12 cellular contexts compared by ENCODE assay signal in the genomic region with DNA sequence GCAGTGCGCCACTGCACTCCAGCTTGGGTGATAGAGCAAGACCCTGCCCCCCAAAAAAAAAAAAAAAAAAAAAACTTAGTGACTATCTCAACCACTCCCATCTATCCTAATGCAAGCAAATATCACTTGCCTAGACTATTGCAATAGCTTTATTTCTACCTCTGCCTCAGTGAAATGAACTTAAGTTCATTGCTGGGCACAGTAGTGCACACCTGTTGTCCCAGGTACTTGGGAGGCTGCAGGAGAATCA. TPM values are rescaled to one million over a fixed set of nuclear protein-coding genes. Genes with fewer than 3 reads are reported as not detected.
DNase-seq lines count a peak whose midpoint lies in the region; ATAC-seq and TF ChIP-seq lines count a peak whose summit lies in the region.
"Had no signal": no experiment of that assay in that cellular context is flagged by ENCODE, and none has a peak within 500 bp of the region (broad histone marks: within the 10 kb centered on the region; RNA-seq: fewer than 3 reads in every experiment).

No MANE protein-coding gene starts in this region.

- TF ChIP-seq CTCF in H9 (conservative IDR thresholded peaks at IDR 0.05), result no peak

- no peaks in the 10 kb centered on the region for H3K27me3 ChIP-seq in CD4-positive, CD25-positive, alpha-beta regulatory T cell (ENCODE audit: control insufficient read depth, insufficient read depth, low read length)
- no peaks in the 10 kb centered on the region for H3K27me3 ChIP-seq in H9 (ENCODE audit: insufficient read depth, low read length)
- H3K27me3 ChIP-seq: gastroesophageal sphincter, spleen had no signal

- WGBS in H9 (ENCODE audit: extremely low coverage, insufficient read length, low lambda C conversion rate), result no CpG with 5 or more reads among the region's 1 CpG

- peaks cover 24% of the 10 kb centered on the region for H3K79me2 ChIP-seq in H9 (ENCODE audit: insufficient read depth, low read length)

- H3K9me3 ChIP-seq in CD4-positive, CD25-positive, alpha-beta regulatory T cell (ENCODE audit: control insufficient read depth in 2 of 2, low read length in 2 of 2), result no peaks in the 10 kb centered on the region
- no peaks in the 10 kb centered on the region for H3K9me3 ChIP-seq in H9 (ENCODE audit: control insufficient read depth, low read depth, low read length)
- H3K9me3 ChIP-seq: gastroesophageal sphincter, left ventricle myocardium inferior, spleen had no signal

- no peak for DNase-seq in CD4-positive, CD25-positive, alpha-beta regulatory T cell
- DNase-seq in H9 (no peak), NCI-H1694 (lab: John Stamatoyannopoulos, UW) (no peak)
- no peak for DNase-seq in activated naive CD8-positive, alpha-beta T cell treated with anti-CD3 and anti-CD28 coated beads, Interleukin-2, amount 50 U/mL, for 24 hours
- DNase-seq in stimulated activated CD4-positive, alpha-beta T cell treated with anti-CD3 and anti-CD28 coated beads, Interleukin-4, amount 100 ng/mL, for 1 hour, result no peak
- DNase-seq: activated CD4-positive, alpha-beta T cell treated with anti-CD3 and anti-CD28 coated beads, Interleukin-2, amount 10 ng/mL, durations not matched to agents 7 days and 5 days; GM23248; left ventricle myocardium inferior; spleen had no signal

- H3K27ac ChIP-seq in CD4-positive, CD25-positive, alpha-beta regulatory T cell (ENCODE audit: insufficient read depth, low read length, poor library complexity, severe bottlenecking), result no peak overlapping the region
- H3K27ac ChIP-seq in H9 (ENCODE audit: insufficient read length, low read depth, low read length), result no peak overlapping the region
- H3K27ac ChIP-seq: gastroesophageal sphincter, left ventricle myocardium inferior, spleen had no signal

- H2BK120ac ChIP-seq in H9 (ENCODE audit: low read depth, low read length, poor library complexity, severe bottlenecking), result no peak overlapping the region

- H4K20me1 ChIP-seq in H9 (ENCODE audit: control insufficient read depth, insufficient read depth, insufficient read length), result no peaks in the 10 kb centered on the region

- no peak overlapping the region for H4K91ac ChIP-seq in H9 (ENCODE audit: insufficient read length, low read depth, low read length)

- peaks cover 39 to 80% (median 55%) of the 10 kb centered on the region in 4 donors for H3K4me1 Mint-ChIP-seq in CD4-positive, CD25-positive, alpha-beta regulatory T cell
- H3K4me1 Mint-ChIP-seq in H9, result peaks cover 26 to 35% of the 10 kb centered on the region in 2 experiments
- peaks cover 65% of the 10 kb centered on the region for H3K4me1 Mint-ChIP-seq in activated naive CD8-positive, alpha-beta T cell treated with anti-CD3 and anti-CD28 coated beads, Interleukin-2, amount 50 U/mL, for 24 hours

- H3K14ac ChIP-seq in H9 (ENCODE audit: insufficient read depth, low read length), result no peak overlapping the region

- H3K4me1 ChIP-seq in CD4-positive, CD25-positive, alpha-beta regulatory T cell (ENCODE audit: control insufficient read depth, insufficient read depth, low read length, poor library complexity, severe bottlenecking), result peaks cover 38% of the 10 kb centered on the region
- H3K4me1 ChIP-seq in H9 (ENCODE audit: insufficient read depth, low read length), result peaks cover 5% of the 10 kb centered on the region; the same call in 1 of the 2 replicates

- no peak overlapping the region for H2AK5ac ChIP-seq in H9 (ENCODE audit: insufficient read length, low read length)

- H3K18ac ChIP-seq in H9 (ENCODE audit: insufficient read length, low read depth, low read length), result peak overlapping the region; percentile 60

- peak overlapping the region; percentile 28 to 86 (median 72) for H3K27ac Mint-ChIP-seq in CD4-positive, CD25-positive, alpha-beta regulatory T cell
- H3K27ac Mint-ChIP-seq in H9, result peak overlapping the region in 2 of 3 experiments; percentile 53 to 75; a peak in 4 of 7 replicates
- peak overlapping the region; percentile 98 for H3K27ac Mint-ChIP-seq in activated naive CD8-positive, alpha-beta T cell treated with anti-CD3 and anti-CD28 coated beads, Interleukin-2, amount 50 U/mL, for 24 hours
- H3K27ac Mint-ChIP-seq: activated CD4-positive, alpha-beta T cell treated with anti-CD3 and anti-CD28 coated beads, Interleukin-2, amount 10 ng/mL, durations not matched to agents 7 days and 5 days had no signal

- H3K4ac ChIP-seq in H9 (ENCODE audit: low read depth, low read length), result no peak overlapping the region

- H3K9me3 Mint-ChIP-seq in CD4-positive, CD25-positive, alpha-beta regulatory T cell, result peaks cover 0 to 5% (median 0%) of the 10 kb centered on the region in 7 donors
- no peaks in the 10 kb centered on the region for H3K9me3 Mint-ChIP-seq in H9
- no peaks in the 10 kb centered on the region for H3K9me3 Mint-ChIP-seq in activated naive CD8-positive, alpha-beta T cell treated with anti-CD3 and anti-CD28 coated beads, Interleukin-2, amount 50 U/mL, for 24 hours
- H3K9me3 Mint-ChIP-seq: activated CD4-positive, alpha-beta T cell treated with anti-CD3 and anti-CD28 coated beads, Interleukin-2, amount 10 ng/mL, durations not matched to agents 7 days and 5 days; CD14-positive monocyte had no signal

- no peak overlapping the region for H2AFZ ChIP-seq in H9 (ENCODE audit: low read length)
- H2AFZ ChIP-seq: GM23248 had no signal

- H2BK5ac ChIP-seq in H9 (ENCODE audit: insufficient read length, low read length), result no peak overlapping the region

- no peak overlapping the region for H2BK12ac ChIP-seq in H9 (ENCODE audit: insufficient read length, low read depth, low read length)

- H2BK15ac ChIP-seq in H9 (ENCODE audit: low read depth, low read length), result no peak overlapping the region

- H3K36me3 Mint-ChIP-seq in CD4-positive, CD25-positive, alpha-beta regulatory T cell, result peaks cover 48% of the 10 kb centered on the region
- H3K36me3 Mint-ChIP-seq in H9 (ENCODE audit: insufficient read depth in 1 of 3, low read depth in 3 of 3), result peaks cover 54 to 60% (median 55%) of the 10 kb centered on the region in 3 experiments
- peaks cover 75% of the 10 kb centered on the region for H3K36me3 Mint-ChIP-seq in activated naive CD8-positive, alpha-beta T cell treated with anti-CD3 and anti-CD28 coated beads, Interleukin-2, amount 50 U/mL, for 24 hours (ENCODE audit: low read depth)

- no peak overlapping the region for H4K8ac ChIP-seq in H9 (replicated peaks; ENCODE audit: insufficient read length, low read depth, low read length)

- no peak overlapping the region for H4K5ac ChIP-seq in H9 (ENCODE audit: insufficient read length, low read depth, low read length)

- peaks cover 35% of the 10 kb centered on the region for H3K36me3 ChIP-seq in CD4-positive, CD25-positive, alpha-beta regulatory T cell (ENCODE audit: control insufficient read depth, insufficient read depth, low read length)

- peak overlapping the region in 2 of 4 donors; percentile 29 to 94 for H3K4me3 Mint-ChIP-seq in CD4-positive, CD25-positive, alpha-beta regulatory T cell
- H3K4me3 Mint-ChIP-seq in H9, result peak overlapping the region in 1 of 2 experiments; percentile 47; a peak in 1 of 5 replicates
- H3K4me3 Mint-ChIP-seq in activated naive CD8-positive, alpha-beta T cell treated with anti-CD3 and anti-CD28 coated beads, Interleukin-2, amount 50 U/mL, for 24 hours, result peak overlapping the region; percentile 98
- H3K4me3 Mint-ChIP-seq: activated CD4-positive, alpha-beta T cell treated with anti-CD3 and anti-CD28 coated beads, Interleukin-2, amount 10 ng/mL, durations not matched to agents 7 days and 5 days; CD14-positive monocyte had no signal

- no peak overlapping the region for H3T11ph ChIP-seq in H9 (ENCODE audit: low read length)

- no peak overlapping the region for H3K9ac ChIP-seq in H9 (ENCODE audit: extremely low read depth, insufficient read length, low read length)
- H3K9ac ChIP-seq: GM23248 had no signal

- peaks cover 11% of the 10 kb centered on the region for H3K23me2 ChIP-seq in H9 (ENCODE audit: insufficient read length, low read depth, low read length, poor library complexity, severe bottlenecking)

- no peak for ATAC-seq in CD4-positive, CD25-positive, alpha-beta regulatory T cell (ENCODE audit: low read depth in 2 of 2)
- ATAC-seq in activated naive CD8-positive, alpha-beta T cell treated with anti-CD3 and anti-CD28 coated beads, Interleukin-2, amount 50 U/mL, for 24 hours, result no peak
- no peak for ATAC-seq in GM21619 (IDR thresholded peaks at IDR 0.05; ENCODE audit: unreplicated experiment)
- ATAC-seq: gastroesophageal sphincter had no signal

- H2BK20ac ChIP-seq in H9 (ENCODE audit: low read depth, low read length, poor library complexity, severe bottlenecking), result no peak overlapping the region

- H3K4me3 ChIP-seq in CD4-positive, CD25-positive, alpha-beta regulatory T cell (ENCODE audit: low read depth, low read length), result peak overlapping the region; percentile 29
- H3K4me3 ChIP-seq: gastroesophageal sphincter, GM23248, left ventricle myocardium inferior, spleen had no signal

- peaks cover 9% of the 10 kb centered on the region for H3K79me1 ChIP-seq in H9 (ENCODE audit: insufficient read depth, low read depth, low read length, poor library complexity, severe bottlenecking)

- peaks cover 11% of the 10 kb centered on the region for H3K27me3 Mint-ChIP-seq in CD4-positive, CD25-positive, alpha-beta regulatory T cell
- peaks cover 3% of the 10 kb centered on the region; the same call in 1 of the 2 replicates for H3K27me3 Mint-ChIP-seq in H9 (ENCODE audit: low read depth)
- peaks cover 4% of the 10 kb centered on the region for H3K27me3 Mint-ChIP-seq in activated naive CD8-positive, alpha-beta T cell treated with anti-CD3 and anti-CD28 coated beads, Interleukin-2, amount 50 U/mL, for 24 hours
- H3K27me3 Mint-ChIP-seq: activated CD4-positive, alpha-beta T cell treated with anti-CD3 and anti-CD28 coated beads, Interleukin-2, amount 10 ng/mL, durations not matched to agents 7 days and 5 days had no signal

- H3K56ac ChIP-seq in H9 (ENCODE audit: insufficient read length, low read depth, low read length), result no peak overlapping the region

- H3K4me2 ChIP-seq in H9 (ENCODE audit: insufficient read depth, insufficient read length, low read length), result no peak overlapping the region

- no peak overlapping the region for H3K23ac ChIP-seq in H9 (ENCODE audit: insufficient read length, low read depth, low read length)

RNA-seq across cellular contexts. Expression of a gene that starts 4.3 kb away (rescaled TPM):
- 2,952 TPM for total RNA-seq in CD4-positive, CD25-positive, alpha-beta regulatory T cell
- over 10,000 TPM in 2 of 4 donors, 1,000 to 10,000 TPM in 2; 7,004 to 11,285 (median 9,263) TPM for polyA plus RNA-seq in CD4-positive, CD25-positive, alpha-beta regulatory T cell
- total RNA-seq in H9 (2021), result 1,963 and 2,022 TPM in 2 replicates

RNA-seq across cellular contexts. Expression of a gene that starts 16.9 kb away (rescaled TPM):
- total RNA-seq in CD4-positive, CD25-positive, alpha-beta regulatory T cell, result 11.2 TPM
- 10 to 100 TPM; 13.9 to 26.7 (median 20.3) TPM for polyA plus RNA-seq in CD4-positive, CD25-positive, alpha-beta regulatory T cell
- total RNA-seq in H9 (2021), result 38.6 and 43.2 TPM in 2 replicates

RNA-seq across cellular contexts. Expression of a gene that starts 38.5 kb away (rescaled TPM):
- total RNA-seq in CD4-positive, CD25-positive, alpha-beta regulatory T cell, result 240 TPM
- polyA plus RNA-seq in CD4-positive, CD25-positive, alpha-beta regulatory T cell, result 100 to 1,000 TPM; 632 to 774 (median 735) TPM
- total RNA-seq in H9 (2021), result 205 and 207 TPM in 2 replicates

RNA-seq across cellular contexts. Expression of a gene that starts 38.7 kb away (rescaled TPM):
- total RNA-seq in CD4-positive, CD25-positive, alpha-beta regulatory T cell, result 32.0 TPM
- polyA plus RNA-seq in CD4-positive, CD25-positive, alpha-beta regulatory T cell, result 10 to 100 TPM; 34.6 to 43.7 (median 36.4) TPM
- total RNA-seq in H9 (2021), result 24.5 and 27.9 TPM in 2 replicates

RNA-seq across cellular contexts. Expression of a gene that starts 53.2 kb away (rescaled TPM):
- total RNA-seq in CD4-positive, CD25-positive, alpha-beta regulatory T cell, result 9.5 TPM
- polyA plus RNA-seq in CD4-positive, CD25-positive, alpha-beta regulatory T cell, result 10 to 100 TPM; 17.6 to 24.6 (median 19.5) TPM
- 26.1 and 26.3 TPM in 2 replicates for total RNA-seq in H9 (2021)
